ENCODE assay signal across 32 cellular contexts in genomic region chr2:165361511-165361910, GRCh38.
"Had no signal": no experiment of that assay in that cellular context is flagged by ENCODE, and none has a peak within 500 bp of the region (broad histone marks: within the 10 kb centered on the region; RNA-seq: fewer than 3 reads in every experiment).

No MANE protein-coding gene starts in this region.

- DNase-seq: activated CD4-positive, alpha-beta memory T cell treated with anti-CD3 and anti-CD28 coated beads, Interleukin-2, amount 10 ng/mL, durations not matched to agents 7 days and 5 days; activated CD4-positive, alpha-beta T cell treated with anti-CD3 and anti-CD28 coated beads for 1 hour; activated CD4-positive, alpha-beta T cell treated with anti-CD3 and anti-CD28 coated beads for 4 hours; activated CD4-positive, alpha-beta T cell treated with anti-CD3 and anti-CD28 coated beads, Interleukin-2, amount 10 ng/mL, durations not matched to agents 7 days and 5 days; activated CD4-positive, alpha-beta T cell treated with anti-CD3 and anti-CD28 coated beads, Interleukin-2, amount 50 U/mL, for 4 hours; activated CD8-positive, alpha-beta memory T cell treated with anti-CD3 and anti-CD28 coated beads, Interleukin-2, amount 50 U/mL, for 48 hours; activated gamma-delta T cell; activated naive CD4-positive, alpha-beta T cell; activated naive CD4-positive, alpha-beta T cell treated with anti-CD3 and anti-CD28 coated beads, Interleukin-2, amount 10 ng/mL, durations not matched to agents 7 days and 5 days; activated naive CD8-positive, alpha-beta T cell treated with anti-CD3 and anti-CD28 coated beads, Interleukin-2, amount 10 ng/mL, durations not matched to agents 7 days and 5 days; activated T-cell treated with anti-CD3 and anti-CD28 coated beads for 4 hours; activated T-cell treated with anti-CD3 and anti-CD28 coated beads, Interleukin-2, amount 50 U/mL, for 24 hours; activated T-cell treated with anti-CD3 and anti-CD28 coated beads, Interleukin-2, amount 50 U/mL, for 72 hours; central memory CD4-positive, alpha-beta T cell; cerebellar nuclear complex; colonic mucosa; effector memory CD4-positive, alpha-beta T cell; endodermal cell; foreskin fibroblast; gastrocnemius medialis; glutamatergic neuron; heart left ventricle; T-helper 1 cell; T-helper 17 cell; T1000 had no signal

- H3K27me3 Mint-ChIP-seq: activated CD4-positive, alpha-beta memory T cell treated with anti-CD3 and anti-CD28 coated beads, Interleukin-2, amount 10 ng/mL, durations not matched to agents 7 days and 5 days; activated CD4-positive, alpha-beta T cell treated with anti-CD3 and anti-CD28 coated beads, Interleukin-2, amount 10 ng/mL, durations not matched to agents 7 days and 5 days; activated naive CD4-positive, alpha-beta T cell treated with anti-CD3 and anti-CD28 coated beads, Interleukin-2, amount 10 ng/mL, durations not matched to agents 7 days and 5 days; activated T-cell treated with anti-CD3 and anti-CD28 coated beads, Interleukin-2, amount 50 U/mL, for 24 hours; brain; T-helper 17 cell had no signal

- H3K9me3 Mint-ChIP-seq: activated CD4-positive, alpha-beta memory T cell treated with anti-CD3 and anti-CD28 coated beads, Interleukin-2, amount 10 ng/mL, durations not matched to agents 7 days and 5 days; activated CD4-positive, alpha-beta T cell treated with anti-CD3 and anti-CD28 coated beads, Interleukin-2, amount 10 ng/mL, durations not matched to agents 7 days and 5 days; activated naive CD4-positive, alpha-beta T cell treated with anti-CD3 and anti-CD28 coated beads, Interleukin-2, amount 10 ng/mL, durations not matched to agents 7 days and 5 days; activated naive CD4-positive, alpha-beta T cell treated with anti-CD3 and anti-CD28 coated beads, Interleukin-2, amount 50 U/mL, for 72 hours; activated naive CD8-positive, alpha-beta T cell treated with anti-CD3 and anti-CD28 coated beads, Interleukin-2, amount 10 ng/mL, durations not matched to agents 7 days and 5 days; activated T-cell treated with anti-CD3 and anti-CD28 coated beads, Interleukin-2, amount 50 U/mL, for 24 hours; activated T-cell treated with anti-CD3 and anti-CD28 coated beads, Interleukin-2, amount 50 U/mL, for 72 hours; brain; endodermal cell; T-helper 2 cell treated with Interferon-gamma antibody and Interleukin-4, amounts not matched to agents 5 μg/mL and 100 μg/mL, for 36 hours had no signal

- H3K36me3 ChIP-seq: ascending aorta, breast epithelium, cardiac muscle cell, colonic mucosa, gastrocnemius medialis, heart left ventricle had no signal

- H3K36me3 Mint-ChIP-seq: activated naive CD4-positive, alpha-beta T cell treated with anti-CD3 and anti-CD28 coated beads, Interleukin-2, amount 10 ng/mL, durations not matched to agents 7 days and 5 days; activated naive CD4-positive, alpha-beta T cell treated with anti-CD3 and anti-CD28 coated beads, Interleukin-2, amount 50 U/mL, for 72 hours; activated naive CD8-positive, alpha-beta T cell treated with anti-CD3 and anti-CD28 coated beads, Interleukin-2, amount 10 ng/mL, durations not matched to agents 7 days and 5 days had no signal

- H3K27ac Mint-ChIP-seq: activated CD4-positive, alpha-beta memory T cell treated with anti-CD3 and anti-CD28 coated beads, Interleukin-2, amount 10 ng/mL, durations not matched to agents 7 days and 5 days; activated CD4-positive, alpha-beta T cell treated with anti-CD3 and anti-CD28 coated beads, Interleukin-2, amount 10 ng/mL, durations not matched to agents 7 days and 5 days; activated naive CD4-positive, alpha-beta T cell treated with anti-CD3 and anti-CD28 coated beads, Interleukin-2, amount 10 ng/mL, durations not matched to agents 7 days and 5 days; activated naive CD4-positive, alpha-beta T cell treated with anti-CD3 and anti-CD28 coated beads, Interleukin-2, amount 50 U/mL, for 72 hours; activated naive CD8-positive, alpha-beta T cell treated with anti-CD3 and anti-CD28 coated beads, Interleukin-2, amount 10 ng/mL, durations not matched to agents 7 days and 5 days; activated T-cell treated with anti-CD3 and anti-CD28 coated beads, Interleukin-2, amount 50 U/mL, for 24 hours; activated T-cell treated with anti-CD3 and anti-CD28 coated beads, Interleukin-2, amount 50 U/mL, for 72 hours; brain; endodermal cell; T-helper 17 cell; T-helper 2 cell treated with Interferon-gamma antibody and Interleukin-4, amounts not matched to agents 5 μg/mL and 100 μg/mL, for 36 hours had no signal

- H3K9me3 ChIP-seq: ascending aorta, breast epithelium, colonic mucosa, gastrocnemius medialis, heart left ventricle had no signal

- H3K4me3 Mint-ChIP-seq: activated CD4-positive, alpha-beta memory T cell treated with anti-CD3 and anti-CD28 coated beads, Interleukin-2, amount 10 ng/mL, durations not matched to agents 7 days and 5 days; activated CD4-positive, alpha-beta T cell treated with anti-CD3 and anti-CD28 coated beads, Interleukin-2, amount 10 ng/mL, durations not matched to agents 7 days and 5 days; activated naive CD4-positive, alpha-beta T cell treated with anti-CD3 and anti-CD28 coated beads, Interleukin-2, amount 10 ng/mL, durations not matched to agents 7 days and 5 days; activated naive CD8-positive, alpha-beta T cell treated with anti-CD3 and anti-CD28 coated beads, Interleukin-2, amount 10 ng/mL, durations not matched to agents 7 days and 5 days; activated T-cell treated with anti-CD3 and anti-CD28 coated beads, Interleukin-2, amount 50 U/mL, for 24 hours; activated T-cell treated with anti-CD3 and anti-CD28 coated beads, Interleukin-2, amount 50 U/mL, for 72 hours; brain; endodermal cell; T-helper 17 cell; T-helper 2 cell treated with Interferon-gamma antibody and Interleukin-4, amounts not matched to agents 5 μg/mL and 100 μg/mL, for 36 hours had no signal

- H3K4me3 ChIP-seq: ascending aorta, breast epithelium, cardiac muscle cell, colonic mucosa, gastrocnemius medialis, heart left ventricle had no signal

- H3K4me1 Mint-ChIP-seq: activated CD4-positive, alpha-beta memory T cell treated with anti-CD3 and anti-CD28 coated beads, Interleukin-2, amount 10 ng/mL, durations not matched to agents 7 days and 5 days; activated CD4-positive, alpha-beta T cell treated with anti-CD3 and anti-CD28 coated beads, Interleukin-2, amount 10 ng/mL, durations not matched to agents 7 days and 5 days; activated naive CD4-positive, alpha-beta T cell treated with anti-CD3 and anti-CD28 coated beads, Interleukin-2, amount 10 ng/mL, durations not matched to agents 7 days and 5 days; activated naive CD8-positive, alpha-beta T cell treated with anti-CD3 and anti-CD28 coated beads, Interleukin-2, amount 10 ng/mL, durations not matched to agents 7 days and 5 days; endodermal cell; T-helper 17 cell had no signal

- ATAC-seq: activated naive CD4-positive, alpha-beta T cell treated with anti-CD3 and anti-CD28 coated beads, Interleukin-2, amount 50 U/mL, for 72 hours; activated T-cell treated with anti-CD3 and anti-CD28 coated beads, Interleukin-2, amount 50 U/mL, for 72 hours; esophagus mucosa; gastrocnemius medialis; heart left ventricle; T-helper 17 cell had no signal

- H3K27me3 ChIP-seq: ascending aorta, breast epithelium, cardiac muscle cell, colonic mucosa, gastrocnemius medialis, heart left ventricle had no signal

- H3K27ac ChIP-seq: ascending aorta, breast epithelium, cardiac muscle cell, colonic mucosa, gastrocnemius medialis, heart left ventricle had no signal

- H3K4me1 ChIP-seq: ascending aorta, breast epithelium, colonic mucosa, gastrocnemius medialis, heart left ventricle had no signal
